In the genomic region with DNA sequence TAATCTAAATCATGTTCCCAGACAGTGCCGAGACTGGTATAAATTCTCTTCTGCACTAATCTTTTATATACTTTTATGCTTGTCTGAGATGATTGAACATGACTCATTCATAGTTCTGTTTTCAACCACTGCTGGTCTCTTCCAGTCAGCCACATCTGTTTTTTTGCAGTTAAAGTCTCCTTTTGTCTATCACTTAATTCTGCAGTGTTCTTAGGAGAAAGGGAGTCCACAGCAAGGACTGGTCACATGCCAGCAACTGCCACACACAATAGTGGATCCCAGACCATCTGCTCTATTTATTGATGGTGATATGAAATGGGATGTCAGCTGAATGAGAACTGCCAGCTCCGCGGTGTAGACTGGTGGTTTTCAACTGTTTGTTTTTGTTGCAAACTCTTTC, we compare ENCODE assay signal across 1 cellular context.
TF ChIP-seq lines count a peak whose summit lies in the region.

No MANE protein-coding gene starts in this region.

TF ChIP-seq in IMR-90, 13 proteins besides CTCF, POLR2A, EP300 and RAD21 (continued from another document):
- TF ChIP-seq, protein P1, sequence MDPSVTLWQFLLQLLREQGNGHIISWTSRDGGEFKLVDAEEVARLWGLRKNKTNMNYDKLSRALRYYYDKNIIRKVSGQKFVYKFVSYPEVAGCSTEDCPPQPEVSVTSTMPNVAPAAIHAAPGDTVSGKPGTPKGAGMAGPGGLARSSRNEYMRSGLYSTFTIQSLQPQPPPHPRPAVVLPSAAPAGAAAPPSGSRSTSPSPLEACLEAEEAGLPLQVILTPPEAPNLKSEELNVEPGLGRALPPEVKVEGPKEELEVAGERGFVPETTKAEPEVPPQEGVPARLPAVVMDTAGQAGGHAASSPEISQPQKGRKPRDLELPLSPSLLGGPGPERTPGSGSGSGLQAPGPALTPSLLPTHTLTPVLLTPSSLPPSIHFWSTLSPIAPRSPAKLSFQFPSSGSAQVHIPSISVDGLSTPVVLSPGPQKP (IDR thresholded peaks at IDR 0.05; ENCODE audit: borderline replicate concordance, low read depth, low read length), result no peak
